ENCODE assay signal across 17 cellular contexts in the genomic region with DNA sequence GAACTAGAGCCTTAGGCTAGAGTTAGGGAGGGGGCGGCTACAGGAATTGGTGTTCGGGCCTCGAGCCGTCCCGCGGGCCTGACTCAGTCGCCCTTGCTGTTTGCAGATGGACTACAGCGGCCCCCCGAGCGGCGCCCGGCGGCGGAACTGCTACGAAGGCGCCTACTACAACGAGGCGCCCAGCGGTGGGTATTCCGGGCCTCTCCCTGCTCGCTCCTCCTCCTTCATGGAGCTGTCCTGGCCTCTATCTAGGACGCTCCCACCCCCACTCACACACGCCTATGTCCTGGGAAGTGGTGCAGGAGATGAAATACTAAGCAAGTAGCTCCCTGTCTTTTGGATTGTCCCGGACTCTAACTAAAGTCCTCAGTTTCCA. TPM values are rescaled to one million over a fixed set of nuclear protein-coding genes. Genes with fewer than 3 reads are reported as not detected.
DNase-seq lines count a peak whose midpoint lies in the region; ATAC-seq and TF ChIP-seq lines count a peak whose summit lies in the region.
"Had no signal": no experiment of that assay in that cellular context is flagged by ENCODE, and none has a peak within 500 bp of the region (broad histone marks: within the 10 kb centered on the region; RNA-seq: fewer than 3 reads in every experiment).

No MANE protein-coding gene starts in this region.

- H3K14ac ChIP-seq in neuronal stem cell (ENCODE audit: low read length), result no peak overlapping the region

- H3K27me3 Mint-ChIP-seq in chondrocyte (ENCODE audit: low read depth), result peaks cover 44% of the 10 kb centered on the region
- peaks cover 47% of the 10 kb centered on the region for H3K27me3 Mint-ChIP-seq in CD4-positive, alpha-beta T cell

- H2BK120ac ChIP-seq in neuronal stem cell (ENCODE audit: low read depth, low read length), result no peak overlapping the region

- no peaks in the 10 kb centered on the region for H3K9me3 Mint-ChIP-seq in chondrocyte (ENCODE audit: low read depth)
- no peaks in the 10 kb centered on the region for H3K9me3 Mint-ChIP-seq in CD4-positive, alpha-beta T cell
- H3K9me3 Mint-ChIP-seq: activated T-cell treated with anti-CD3 and anti-CD28 coated beads, Interleukin-2, amount 50 U/mL, for 72 hours; dendritic cell treated with granulocyte-macrophage colony-stimulating factor and Interleukin-4, amounts not matched to agents 40 ng/mL and 50 ng/mL, for 4 days had no signal

- peaks cover 0 to 1% of the 10 kb centered on the region in 2 donors for H3K9me3 ChIP-seq in neuronal stem cell (replicated peaks in 1 of 2; ENCODE audit: control insufficient read depth in 2 of 2, insufficient read depth in 1 of 2, low read depth in 1 of 2, low read length in 2 of 2)
- no peaks in the 10 kb centered on the region for H3K9me3 ChIP-seq in CD4-positive, alpha-beta T cell (ENCODE audit: control insufficient read depth, low read length)

- peaks cover 2% of the 10 kb centered on the region for H3K79me1 ChIP-seq in neuronal stem cell (ENCODE audit: low read depth, low read length)

- H3K36me3 ChIP-seq in H7 (replicated peaks; ENCODE audit: control insufficient read depth, insufficient read depth, low read length), result no peaks in the 10 kb centered on the region
- no peaks in the 10 kb centered on the region for H3K36me3 ChIP-seq in neuronal stem cell (replicated peaks in 1 of 2; ENCODE audit: control insufficient read depth in 2 of 2, insufficient read depth in 2 of 2, low read length in 2 of 2)

- H3K4ac ChIP-seq in neuronal stem cell (ENCODE audit: low read length), result no peak overlapping the region

- no peak overlapping the region for H3K9ac ChIP-seq in neuronal stem cell (ENCODE audit: low read depth, low read length, poor library complexity)

- no peak overlapping the region for H4K91ac ChIP-seq in neuronal stem cell (ENCODE audit: low read depth, low read length, poor library complexity)

- no peak overlapping the region for H3K27ac ChIP-seq in neuronal stem cell (replicated peaks; ENCODE audit: low read length)
- H3K27ac ChIP-seq in CD4-positive, alpha-beta T cell (ENCODE audit: low read depth, low read length), result no peak overlapping the region
- H3K27ac ChIP-seq: 22Rv1, RWPE1 had no signal

- DNase-seq in DMS 273 (lab: John Stamatoyannopoulos, UW; ENCODE audit: unreplicated experiment), result peak; percentile 56
- DNase-seq in DMS 273 treated with DMSO at 0.1 percent for 48 hours (lab: John Stamatoyannopoulos, UW), result no peak
- DNase-seq in H7, result peak; percentile 76
- DNase-seq in chondrocyte (ENCODE audit: low spot score), result no peak
- DNase-seq in neuronal stem cell (ENCODE audit: low spot score), result no peak
- no peak for DNase-seq in CD4-positive, alpha-beta T cell
- no peak for DNase-seq in T-helper 1 cell
- DNase-seq in A172 (ENCODE audit: low spot score), result no peak
- DNase-seq: activated CD4-positive, alpha-beta T cell treated with anti-CD3 and anti-CD28 coated beads, Interleukin-2, amount 50 U/mL, for 48 hours; activated T-cell treated with anti-CD3 and anti-CD28 coated beads, Interleukin-2, amount 50 U/mL, for 72 hours; amygdala; NCI-H226; T1000 had no signal

- H3K4me3 Mint-ChIP-seq in chondrocyte (ENCODE audit: unreplicated experiment), result peak overlapping the region; percentile 1
- H3K4me3 Mint-ChIP-seq in CD4-positive, alpha-beta T cell, result no peak overlapping the region
- H3K4me3 Mint-ChIP-seq: activated T-cell treated with anti-CD3 and anti-CD28 coated beads, Interleukin-2, amount 50 U/mL, for 72 hours; dendritic cell treated with granulocyte-macrophage colony-stimulating factor and Interleukin-4, amounts not matched to agents 40 ng/mL and 50 ng/mL, for 4 days had no signal

- TF ChIP-seq CTCF in chondrocyte (IDR thresholded peaks at IDR 0.05), result no peak
- no peak for TF ChIP-seq CTCF in CD4-positive, alpha-beta T cell (IDR thresholded peaks at IDR 0.05)

- POLR2A ChIA-PET in CD4-positive, alpha-beta T cell (lab: Charles Lee), result no interaction called here

- intact Hi-C loops in CD4-positive, alpha-beta T cell (cut with DNase I, micrococcal nuclease), result no loop called here

- no peak overlapping the region for H3K18ac ChIP-seq in neuronal stem cell (ENCODE audit: low read length)

- peak overlapping the region; percentile 83 for H2AFZ ChIP-seq in neuronal stem cell (ENCODE audit: low read length)

- H3K36me3 Mint-ChIP-seq in chondrocyte (ENCODE audit: low read depth), result no peaks in the 10 kb centered on the region
- no peaks in the 10 kb centered on the region for H3K36me3 Mint-ChIP-seq in CD4-positive, alpha-beta T cell (ENCODE audit: low read depth)

- H3K27ac Mint-ChIP-seq in chondrocyte (ENCODE audit: unreplicated experiment), result no peak overlapping the region
- no peak overlapping the region for H3K27ac Mint-ChIP-seq in CD4-positive, alpha-beta T cell
- H3K27ac Mint-ChIP-seq: activated T-cell treated with anti-CD3 and anti-CD28 coated beads, Interleukin-2, amount 50 U/mL, for 72 hours; dendritic cell treated with granulocyte-macrophage colony-stimulating factor and Interleukin-4, amounts not matched to agents 40 ng/mL and 50 ng/mL, for 4 days had no signal

- H2BK15ac ChIP-seq in neuronal stem cell (ENCODE audit: low read length), result no peak overlapping the region

- no peak overlapping the region for H2BK12ac ChIP-seq in neuronal stem cell (ENCODE audit: low read length)

- no peak overlapping the region for H4K8ac ChIP-seq in neuronal stem cell (ENCODE audit: low read depth, low read length)

- H3K23ac ChIP-seq in neuronal stem cell (ENCODE audit: low read depth, low read length, poor library complexity), result no peak overlapping the region

- no peak overlapping the region for H2AK5ac ChIP-seq in neuronal stem cell (ENCODE audit: low read depth, low read length)

- ATAC-seq in CD4-positive, alpha-beta T cell (ENCODE audit: poor library complexity), result no peak
- ATAC-seq: activated T-cell treated with anti-CD3 and anti-CD28 coated beads, Interleukin-2, amount 50 U/mL, for 72 hours had no signal

- H3K4me2 ChIP-seq in neuronal stem cell (ENCODE audit: insufficient read depth, low read length, poor library complexity, severe bottlenecking), result peak overlapping the region; percentile 29

- H3K4me3 ChIP-seq in H7 (ENCODE audit: insufficient read depth, low read depth, low read length) (peak overlapping the region; percentile 13; the same call in 1 of the 2 replicates), neuronal stem cell (ENCODE audit: low read length in 2 of 2) (peak overlapping the region in 1 of 2 donors; percentile 68)

- H2BK5ac ChIP-seq in neuronal stem cell (ENCODE audit: low read length), result no peak overlapping the region

- CTCF ChIA-PET in CD4-positive, alpha-beta T cell (lab: Charles Lee), result interaction anchor here (1.2 kb wide), 1 partner anchor 90 kb away, joined by 3 read pairs; no protein-coding TSS in a partner anchor

- H3K4me1 ChIP-seq in neuronal stem cell (ENCODE audit: control insufficient read depth in 2 of 2, insufficient read depth in 1 of 2, low read depth in 1 of 2, low read length in 2 of 2), result peaks cover 0 to 9% of the 10 kb centered on the region in 2 donors

- no CpG with 5 or more reads among the region's 24 CpGs for WGBS in neuronal stem cell (ENCODE audit: extremely low coverage in 2 of 2, insufficient read length in 2 of 2, insufficient replicate concordance in 1 of 2), 2 donors

- H3K4me1 Mint-ChIP-seq in chondrocyte (ENCODE audit: low read depth), result peaks cover 3% of the 10 kb centered on the region
- no peaks in the 10 kb centered on the region for H3K4me1 Mint-ChIP-seq in CD4-positive, alpha-beta T cell (ENCODE audit: low read depth)

- H3K27me3 ChIP-seq in H7 (ENCODE audit: control insufficient read depth, insufficient read depth, low read length) (peaks cover 92% of the 10 kb centered on the region), neuronal stem cell (ENCODE audit: control insufficient read depth in 3 of 3, insufficient read depth in 3 of 3, low read depth in 1 of 3, low read length in 3 of 3) (peaks cover 28 to 94% (median 68%) of the 10 kb centered on the region in 3 experiments)
- peaks cover 81% of the 10 kb centered on the region for H3K27me3 ChIP-seq in CD4-positive, alpha-beta T cell (ENCODE audit: control insufficient read depth, insufficient read depth, low read length)

RNA-seq across cellular contexts. Expression of a gene that starts 1.4 kb away (rescaled TPM):
- not detected in 2 replicates for total RNA-seq in H7 (2014; rRNA removed; shearing (Covaris generic))
- not detected in 3 replicates for total RNA-seq in chondrocyte
- polyA plus RNA-seq in neuronal stem cell (2013, experiment 1 of 2), result not detected
- not detected for polyA plus RNA-seq in neuronal stem cell (2013, experiment 2 of 2)
- not detected for total RNA-seq in CD4-positive, alpha-beta T cell
- total RNA-seq in A172 (2014; rRNA removed; shearing (Covaris generic)), result not detected in 2 replicates
- total RNA-seq: activated T-cell treated with anti-CD3 and anti-CD28 coated beads, Interleukin-2, amount 50 U/mL, for 72 hours; lung microvascular endothelial cell had no signal

RNA-seq across cellular contexts. Expression of a gene that starts 13.8 kb away (rescaled TPM):
- not detected in 2 replicates for total RNA-seq in H7 (2014; rRNA removed; shearing (Covaris generic))
- total RNA-seq in chondrocyte, result 0.07 to 0.20 TPM in 2 of 3 replicates, not detected in the other
- polyA plus RNA-seq in neuronal stem cell (2013, experiment 1 of 2), result 2.0 TPM
- polyA plus RNA-seq in neuronal stem cell (2013, experiment 2 of 2), result 1.9 TPM
- not detected for total RNA-seq in CD4-positive, alpha-beta T cell
- not detected in 2 replicates for total RNA-seq in A172 (2014; rRNA removed; shearing (Covaris generic))
- total RNA-seq: activated T-cell treated with anti-CD3 and anti-CD28 coated beads, Interleukin-2, amount 50 U/mL, for 72 hours; lung microvascular endothelial cell had no signal

Comparison
In these comparisons a context has a peak if more than half of its experiments do, and no peak if none do; other contexts are left out.
1. DNase-seq: peak in DMS 273 (single experiment) and H7 (single experiment); none in DMS 273 treated with DMSO at 0.1 percent for 48 hours (single experiment), chondrocyte (single experiment), neuronal stem cell (single experiment), CD4-positive, alpha-beta T cell (0 of 10), T-helper 1 cell (0 of 5) and A172 (single experiment).